ENCODE assay signal across 27 cellular contexts in the genomic region with DNA sequence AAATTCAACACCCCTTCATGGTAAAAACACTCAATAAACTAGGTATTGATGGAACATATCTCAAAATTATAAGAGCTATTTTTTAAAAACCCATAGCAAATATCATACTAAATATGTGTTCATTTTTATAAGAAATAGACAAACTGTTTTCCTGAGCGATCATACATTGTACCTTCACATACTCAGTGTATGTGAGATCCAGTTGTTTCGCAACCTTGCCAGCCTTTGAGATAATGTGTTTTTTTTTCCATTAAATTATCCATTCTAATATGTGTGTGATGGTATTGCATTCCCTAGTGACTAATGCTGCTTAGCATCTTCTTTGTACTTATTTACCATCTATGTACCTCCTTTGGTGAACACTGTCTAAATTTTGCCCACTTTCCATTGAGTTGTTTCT. TPM values are rescaled to one million over a fixed set of nuclear protein-coding genes. Genes with fewer than 3 reads are reported as not detected.
"Had no signal": no experiment of that assay in that cellular context is flagged by ENCODE, and none has a peak within 500 bp of the region (broad histone marks: within the 10 kb centered on the region; RNA-seq: fewer than 3 reads in every experiment).

No MANE protein-coding gene starts in this region.

- H3K27me3 ChIP-seq: ovary, right atrium auricular region, right lobe of liver, stomach, testis, thyroid gland, transverse colon, upper lobe of left lung, vagina had no signal

- DNase-seq: hypothalamus; immature natural killer cell; islet precursor cell; left ventricle myocardium inferior; mesendoderm; naive B cell; ovary; right lobe of liver; stimulated activated CD4-positive, alpha-beta T cell treated with anti-CD3 and anti-CD28 coated beads, Interleukin-12 subunit alpha, Interleukin-12 subunit beta, amount 100 ng/mL, for 4 hours; stimulated activated CD4-positive, alpha-beta T cell treated with anti-CD3 and anti-CD28 coated beads, Interleukin-15, amount 100 ng/mL, for 24 hours; stimulated activated CD4-positive, alpha-beta T cell treated with anti-CD3 and anti-CD28 coated beads, Interleukin-2, amount 100 ng/mL, for 24 hours; stimulated activated CD4-positive, alpha-beta T cell treated with anti-CD3 and anti-CD28 coated beads, Interleukin-4, amount 100 ng/mL, for 1 hour; stimulated activated naive B cell treated with anti-CD40 and anti-IgM and Interleukin-4, amounts not matched to agents 10 μg/mL and 1 μg/mL and 100 μg/mL, for 72 hours; stimulated activated naive CD8-positive, alpha-beta T cell treated with anti-CD3 and anti-CD28 coated beads, Interleukin-15, Interleukin-2, amounts not matched to agents 100 U/mL and 50 U/mL, for 24 hours; stomach; testis; thyroid gland; transverse colon; upper lobe of left lung had no signal

- H3K36me3 Mint-ChIP-seq: immature natural killer cell; mesothelial cell of epicardium; naive B cell; stimulated activated naive B cell treated with anti-CD40 and anti-IgM and Interleukin-4, amounts not matched to agents 10 μg/mL and 1 μg/mL and 100 μg/mL, for 72 hours had no signal

- H3K27ac ChIP-seq: left ventricle myocardium inferior, ovary, right atrium auricular region, right lobe of liver, skin epidermis, stomach, testis, thyroid gland, transverse colon, upper lobe of left lung, vagina had no signal

- H3K4me3 ChIP-seq: left ventricle myocardium inferior, lung, ovary, right atrium auricular region, right lobe of liver, skin epidermis, stomach, testis, thyroid gland, transverse colon, upper lobe of left lung, vagina had no signal

- H3K27me3 Mint-ChIP-seq: natural killer cell treated with Interleukin-12 subunit alpha and Interleukin-12 subunit beta and Interleukin-15 and Interleukin-18, amount 100 ng/mL, for 72 hours; progenitor cell of endocrine pancreas had no signal

- H3K4me1 Mint-ChIP-seq: immature natural killer cell; mesothelial cell of epicardium; naive B cell; stimulated activated naive B cell treated with anti-CD40 and anti-IgM and Interleukin-4, amounts not matched to agents 10 μg/mL and 1 μg/mL and 100 μg/mL, for 72 hours had no signal

- ATAC-seq: natural killer cell treated with Interleukin-12 subunit alpha and Interleukin-12 subunit beta and Interleukin-15 and Interleukin-18, amount 100 ng/mL, for 72 hours; stimulated activated naive B cell treated with anti-CD40 and anti-IgM and Interleukin-4, amounts not matched to agents 10 μg/mL and 1 μg/mL and 100 μg/mL, for 72 hours; stimulated activated naive CD8-positive, alpha-beta T cell treated with anti-CD3 and anti-CD28 coated beads, Interleukin-15, Interleukin-2, amounts not matched to agents 100 U/mL and 50 U/mL, for 24 hours had no signal

- H3K27ac Mint-ChIP-seq: immature natural killer cell; mesothelial cell of epicardium; naive B cell; natural killer cell treated with Interleukin-12 subunit alpha and Interleukin-12 subunit beta and Interleukin-15 and Interleukin-18, amount 100 ng/mL, for 72 hours; progenitor cell of endocrine pancreas; stimulated activated naive B cell treated with anti-CD40 and anti-IgM and Interleukin-4, amounts not matched to agents 10 μg/mL and 1 μg/mL and 100 μg/mL, for 72 hours had no signal

- H3K4me3 Mint-ChIP-seq: immature natural killer cell; mesothelial cell of epicardium; naive B cell; natural killer cell treated with Interleukin-12 subunit alpha and Interleukin-12 subunit beta and Interleukin-15 and Interleukin-18, amount 100 ng/mL, for 72 hours; stimulated activated naive B cell treated with anti-CD40 and anti-IgM and Interleukin-4, amounts not matched to agents 10 μg/mL and 1 μg/mL and 100 μg/mL, for 72 hours had no signal

- H3K9me3 ChIP-seq: ovary, right atrium auricular region, right lobe of liver, testis, thyroid gland, transverse colon, upper lobe of left lung, vagina had no signal

- H3K4me1 ChIP-seq: left ventricle myocardium inferior, right atrium auricular region, stomach, testis, thyroid gland, transverse colon, upper lobe of left lung, vagina had no signal

- H3K36me3 ChIP-seq: left ventricle myocardium inferior, ovary, thyroid gland, transverse colon, upper lobe of left lung, vagina had no signal

RNA-seq across cellular contexts. Expression of a gene that starts 47.1 kb away (rescaled TPM):
- total RNA-seq: progenitor cell of endocrine pancreas had no signal
- polyA plus RNA-seq: neural cell had no signal
